Comparison of ENCODE assay signal across 11 cellular contexts in genomic region chr1:23431431-23431830, GRCh38. TPM values are rescaled to one million over a fixed set of nuclear protein-coding genes. Genes with fewer than 3 reads are reported as not detected.
"Had no signal": no experiment of that assay in that cellular context is flagged by ENCODE, and none has a peak within 500 bp of the region (broad histone marks: within the 10 kb centered on the region; RNA-seq: fewer than 3 reads in every experiment).

No MANE protein-coding gene starts in this region.

- H3K4me1 ChIP-seq: HAP-1 had no signal

- FAIRE-seq: H1, H54 had no signal

- H3K9ac ChIP-seq: GM23248 had no signal

- H3K4me2 ChIP-seq: GM23338 had no signal

- H3K27ac ChIP-seq: GM23248 had no signal

- H3K4me3 ChIP-seq: GM23248, GM23338, HAP-1 had no signal

- H3K9me3 ChIP-seq: HAP-1 had no signal

- H2AFZ ChIP-seq: GM23248, GM23338 had no signal

- ATAC-seq: GM23338, HCT116 had no signal

- DNase-seq: GM23248, GOT3, H7, H9, HCEC 1CT, HFFc6 had no signal

RNA-seq across cellular contexts. Expression of gene TCEA3, which starts 6.9 kb away (rescaled TPM):
- total RNA-seq: GM23338, H1 had no signal
- polyA plus RNA-seq: GM23338 had no signal
